ENCODE assay signal across 12 cellular contexts in the genomic region with DNA sequence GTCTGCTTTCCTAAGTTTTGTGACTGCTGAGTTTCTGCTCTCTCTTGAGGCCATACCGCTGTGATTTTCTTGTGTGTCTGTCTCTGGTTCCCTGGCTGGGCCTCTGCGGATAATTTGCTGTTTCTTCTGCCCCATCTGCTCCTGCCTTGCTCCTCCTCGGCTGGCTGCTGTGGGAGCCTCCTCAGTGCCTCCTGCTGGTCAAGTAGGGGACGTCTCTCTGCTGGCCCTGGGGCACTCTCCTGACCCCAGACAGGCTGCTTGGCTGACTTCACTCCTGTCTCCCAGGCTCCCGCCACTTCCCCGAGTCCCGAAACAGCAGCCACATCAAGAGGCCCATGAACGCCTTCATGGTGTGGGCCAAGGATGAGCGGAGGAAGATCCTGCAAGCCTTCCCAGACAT. TPM values are rescaled to one million over a fixed set of nuclear protein-coding genes. Genes with fewer than 3 reads are reported as not detected.
A peak's percentile ranks its signal among the peaks of the same experiment; 100 is the strongest.
DNase-seq lines count a peak whose midpoint lies in the region; ATAC-seq, FAIRE-seq and TF ChIP-seq lines count a peak whose summit lies in the region.
"Had no signal": no experiment of that assay in that cellular context is flagged by ENCODE, and none has a peak within 500 bp of the region (broad histone marks: within the 10 kb centered on the region; RNA-seq: fewer than 3 reads in every experiment).

No MANE protein-coding gene starts in this region.

- no peak for FAIRE-seq in HTR-8/SVneo (lab: Jason Lieb, UNC)

- H3K36me3 Mint-ChIP-seq in activated CD4-positive, alpha-beta T cell treated with anti-CD3 and anti-CD28 coated beads for 36 hours (ENCODE audit: low read depth), result no peaks in the 10 kb centered on the region
- H3K36me3 Mint-ChIP-seq in activated CD4-positive, alpha-beta T cell treated with anti-CD3 and anti-CD28 coated beads, Interleukin-2, amount 10 ng/mL, durations not matched to agents 24 days and 14 days (ENCODE audit: low read depth), result no peaks in the 10 kb centered on the region
- H3K36me3 Mint-ChIP-seq in stimulated activated effector memory CD8-positive, alpha-beta T cell treated with anti-CD3 and anti-CD28 coated beads, Interleukin-12 subunit alpha, Interleukin-12 subunit beta, amount 100 ng/mL, for 72 hours, result peaks cover 14% of the 10 kb centered on the region

- ATAC-seq in activated CD4-positive, alpha-beta T cell treated with anti-CD3 and anti-CD28 coated beads for 36 hours, result peak; percentile 59
- ATAC-seq in PC-3, result no peak
- ATAC-seq in stimulated activated effector memory CD8-positive, alpha-beta T cell treated with anti-CD3 and anti-CD28 coated beads, Interleukin-12 subunit alpha, Interleukin-12 subunit beta, amount 100 ng/mL, for 72 hours, result no peak
- ATAC-seq: activated CD4-positive, CD25-positive, alpha-beta regulatory T cell treated with anti-CD3 and anti-CD28 coated beads, Interleukin-2, amount 50 U/mL, for 24 hours had no signal

- peaks cover 19% of the 10 kb centered on the region for H3K4me1 ChIP-seq in PC-3 (ENCODE audit: insufficient read depth, low read length)

- H3K27ac ChIP-seq in PC-3 (ENCODE audit: low read length), result no peak overlapping the region
- H3K27ac ChIP-seq: BLaER1 treated with 17β-estradiol and CSF1 and Interleukin-3, amounts not matched to agents 10 nM and 100 nM had no signal

- CTCF ChIA-PET in activated CD4-positive, alpha-beta T cell treated with anti-CD3 and anti-CD28 coated beads for 36 hours (lab: Charles Lee), result interaction anchor here (0.5 kb wide), 1 partner anchor 261 kb away, joined by 4 read pairs; no protein-coding TSS in a partner anchor
- CTCF ChIA-PET in PC-3 (lab: Charles Lee), result no interaction called here

- no peaks in the 10 kb centered on the region for H3F3A ChIP-seq in PC-3 (ENCODE audit: low read length, unreplicated experiment)

- H3K9me3 Mint-ChIP-seq in activated CD4-positive, alpha-beta T cell treated with anti-CD3 and anti-CD28 coated beads for 36 hours (ENCODE audit: low read depth), result no peaks in the 10 kb centered on the region
- no peaks in the 10 kb centered on the region for H3K9me3 Mint-ChIP-seq in activated CD4-positive, alpha-beta T cell treated with anti-CD3 and anti-CD28 coated beads, Interleukin-2, amount 10 ng/mL, durations not matched to agents 24 days and 14 days
- H3K9me3 Mint-ChIP-seq in stimulated activated effector memory CD8-positive, alpha-beta T cell treated with anti-CD3 and anti-CD28 coated beads, Interleukin-12 subunit alpha, Interleukin-12 subunit beta, amount 100 ng/mL, for 72 hours, result no peaks in the 10 kb centered on the region
- H3K9me3 Mint-ChIP-seq: brain had no signal

- intact Hi-C loops in activated CD4-positive, alpha-beta T cell treated with anti-CD3 and anti-CD28 coated beads for 36 hours (cut with DNase I, micrococcal nuclease), result no loop called here
- intact Hi-C loops in activated CD4-positive, alpha-beta T cell treated with anti-CD3 and anti-CD28 coated beads, Interleukin-2, amount 10 ng/mL, durations not matched to agents 24 days and 14 days (cut with micrococcal nuclease), result no loop called here
- intact Hi-C loops in PC-3 (cut with micrococcal nuclease), result no loop called here

- no TSS peak for BruUV-seq in PC-3 (replicated peaks; lab: Mats Ljungman, UMichigan)

- H3K36me3 ChIP-seq in PC-3 (ENCODE audit: low read depth, low read length), result peaks cover 59% of the 10 kb centered on the region

- H3K4me1 Mint-ChIP-seq in activated CD4-positive, alpha-beta T cell treated with anti-CD3 and anti-CD28 coated beads for 36 hours, result no peaks in the 10 kb centered on the region
- H3K4me1 Mint-ChIP-seq in activated CD4-positive, alpha-beta T cell treated with anti-CD3 and anti-CD28 coated beads, Interleukin-2, amount 10 ng/mL, durations not matched to agents 24 days and 14 days, result no peaks in the 10 kb centered on the region
- H3K4me1 Mint-ChIP-seq in stimulated activated effector memory CD8-positive, alpha-beta T cell treated with anti-CD3 and anti-CD28 coated beads, Interleukin-12 subunit alpha, Interleukin-12 subunit beta, amount 100 ng/mL, for 72 hours, result peaks cover 21% of the 10 kb centered on the region

- H3K4me3 ChIP-seq in PC-3 (ENCODE audit: low read length), result no peak overlapping the region
- no peak overlapping the region for H3K4me3 ChIP-seq in fibroblast of the aortic adventitia (ENCODE audit: low read depth, low read length)
- H3K4me3 ChIP-seq: BLaER1 treated with 17β-estradiol and CSF1 and Interleukin-3, amounts not matched to agents 10 nM and 100 nM had no signal

- H3K27me3 Mint-ChIP-seq in activated CD4-positive, alpha-beta T cell treated with anti-CD3 and anti-CD28 coated beads for 36 hours, result no peaks in the 10 kb centered on the region
- no peaks in the 10 kb centered on the region for H3K27me3 Mint-ChIP-seq in activated CD4-positive, alpha-beta T cell treated with anti-CD3 and anti-CD28 coated beads, Interleukin-2, amount 10 ng/mL, durations not matched to agents 24 days and 14 days

- H3K9ac ChIP-seq in PC-3 (ENCODE audit: low read length), result no peak overlapping the region
- H3K9ac ChIP-seq: BLaER1 treated with 17β-estradiol and CSF1 and Interleukin-3, amounts not matched to agents 10 nM and 100 nM had no signal

- H3K4me2 ChIP-seq in PC-3 (ENCODE audit: low read length), result no peak overlapping the region
- H3K4me2 ChIP-seq: BLaER1 treated with 17β-estradiol and CSF1 and Interleukin-3, amounts not matched to agents 10 nM and 100 nM had no signal

- TF ChIP-seq CTCF in PC-3 (conservative IDR thresholded peaks at IDR 0.05; ENCODE audit: low read depth, low read length) (peak; percentile 73), fibroblast of the aortic adventitia (IDR thresholded peaks at IDR 0.05; ENCODE audit: insufficient read depth, low read length) (peak; percentile 40)

- no peaks in the 10 kb centered on the region for H3K9me2 ChIP-seq in PC-3 (replicated peaks; ENCODE audit: low read length)

- H3K27me3 ChIP-seq in PC-3 (ENCODE audit: low read length), result no peaks in the 10 kb centered on the region
- H3K27me3 ChIP-seq: BLaER1 treated with 17β-estradiol and CSF1 and Interleukin-3, amounts not matched to agents 10 nM and 100 nM had no signal

- H3K27ac Mint-ChIP-seq in activated CD4-positive, alpha-beta T cell treated with anti-CD3 and anti-CD28 coated beads for 36 hours, result no peak overlapping the region
- no peak overlapping the region for H3K27ac Mint-ChIP-seq in activated CD4-positive, alpha-beta T cell treated with anti-CD3 and anti-CD28 coated beads, Interleukin-2, amount 10 ng/mL, durations not matched to agents 24 days and 14 days
- peak overlapping the region; percentile 82 for H3K27ac Mint-ChIP-seq in stimulated activated effector memory CD8-positive, alpha-beta T cell treated with anti-CD3 and anti-CD28 coated beads, Interleukin-12 subunit alpha, Interleukin-12 subunit beta, amount 100 ng/mL, for 72 hours

- no peaks in the 10 kb centered on the region for H4K20me1 ChIP-seq in PC-3 (ENCODE audit: low read length)
- H4K20me1 ChIP-seq: BLaER1 treated with 17β-estradiol and CSF1 and Interleukin-3, amounts not matched to agents 10 nM and 100 nM had no signal

- no peak overlapping the region for H3K4me3 Mint-ChIP-seq in activated CD4-positive, alpha-beta T cell treated with anti-CD3 and anti-CD28 coated beads for 36 hours
- no peak overlapping the region for H3K4me3 Mint-ChIP-seq in activated CD4-positive, alpha-beta T cell treated with anti-CD3 and anti-CD28 coated beads, Interleukin-2, amount 10 ng/mL, durations not matched to agents 24 days and 14 days
- no peak overlapping the region for H3K4me3 Mint-ChIP-seq in stimulated activated effector memory CD8-positive, alpha-beta T cell treated with anti-CD3 and anti-CD28 coated beads, Interleukin-12 subunit alpha, Interleukin-12 subunit beta, amount 100 ng/mL, for 72 hours
- H3K4me3 Mint-ChIP-seq: brain had no signal

- no peak overlapping the region for H2AFZ ChIP-seq in PC-3 (ENCODE audit: low read length)

- POLR2A ChIA-PET in activated CD4-positive, alpha-beta T cell treated with anti-CD3 and anti-CD28 coated beads for 36 hours (lab: Charles Lee), result no interaction called here
- POLR2A ChIA-PET in PC-3 (lab: Charles Lee; ENCODE audit: unreplicated experiment), result no interaction called here

- peak; percentile 40 for DNase-seq in activated CD4-positive, alpha-beta T cell treated with anti-CD3 and anti-CD28 coated beads for 36 hours
- DNase-seq in activated CD4-positive, alpha-beta T cell treated with anti-CD3 and anti-CD28 coated beads, Interleukin-2, amount 10 ng/mL, durations not matched to agents 24 days and 14 days, result no peak
- DNase-seq in PC-3 (no peak), fibroblast of the aortic adventitia (ENCODE audit: low read depth) (no peak), DMS114 treated with DMSO at 0.1 percent for 48 hours (lab: John Stamatoyannopoulos, UW; ENCODE audit: unreplicated experiment) (no peak), HTR-8/SVneo (ENCODE audit: insufficient read length, low spot score) (no peak)
- no peak for DNase-seq in stimulated activated effector memory CD8-positive, alpha-beta T cell treated with anti-CD3 and anti-CD28 coated beads, Interleukin-12 subunit alpha, Interleukin-12 subunit beta, amount 100 ng/mL, for 72 hours (ENCODE audit: low spot score in 2 of 2)
- no peak for DNase-seq in stimulated activated CD4-positive, alpha-beta T cell treated with anti-CD3 and anti-CD28 coated beads, Interleukin-4, amount 100 ng/mL, for 24 hours
- DNase-seq: NCI-H510A had no signal

- H3K9me3 ChIP-seq in PC-3 (ENCODE audit: low read length), result no peaks in the 10 kb centered on the region
- H3K9me3 ChIP-seq: BLaER1 treated with 17β-estradiol and CSF1 and Interleukin-3, amounts not matched to agents 10 nM and 100 nM had no signal

- H3K79me2 ChIP-seq in PC-3 (ENCODE audit: low read length), result no peaks in the 10 kb centered on the region

RNA-seq across cellular contexts. Expression of a gene that starts 28.5 kb away (rescaled TPM):
- under 1 TPM; 0.77 to 0.82 TPM for total RNA-seq in activated CD4-positive, alpha-beta T cell treated with anti-CD3 and anti-CD28 coated beads for 36 hours
- total RNA-seq in activated CD4-positive, alpha-beta T cell treated with anti-CD3 and anti-CD28 coated beads, Interleukin-2, amount 10 ng/mL, durations not matched to agents 24 days and 14 days, result 0.07 TPM in 1 of 2 replicates, not detected in the other
- 24.5 and 37.1 TPM in 2 replicates for total RNA-seq in PC-3 (2014; rRNA removed)
- 2.6 and 6.4 TPM in 2 replicates for total RNA-seq in fibroblast of the aortic adventitia (ENCODE audit: low replicate concordance)

RNA-seq across cellular contexts. Expression of a gene that starts 42.8 kb away (rescaled TPM):
- not detected for total RNA-seq in activated CD4-positive, alpha-beta T cell treated with anti-CD3 and anti-CD28 coated beads for 36 hours
- total RNA-seq in activated CD4-positive, alpha-beta T cell treated with anti-CD3 and anti-CD28 coated beads, Interleukin-2, amount 10 ng/mL, durations not matched to agents 24 days and 14 days, result not detected in 2 replicates
- total RNA-seq in PC-3 (2014; rRNA removed) (2.7 and 3.1 TPM in 2 replicates), fibroblast of the aortic adventitia (ENCODE audit: low replicate concordance) (not detected in 2 replicates)

RNA-seq across cellular contexts. Expression of a gene that starts 50.5 kb away (rescaled TPM):
- total RNA-seq in activated CD4-positive, alpha-beta T cell treated with anti-CD3 and anti-CD28 coated beads for 36 hours, result 1 to 10 TPM in 1 of 2 experiments, under 1 TPM in 1; 0.73 to 1.1 TPM
- 0.17 TPM in 1 of 2 replicates, not detected in the other for total RNA-seq in activated CD4-positive, alpha-beta T cell treated with anti-CD3 and anti-CD28 coated beads, Interleukin-2, amount 10 ng/mL, durations not matched to agents 24 days and 14 days
- total RNA-seq in PC-3 (2014; rRNA removed) (81.9 and 93.1 TPM in 2 replicates), fibroblast of the aortic adventitia (ENCODE audit: low replicate concordance) (3.3 and 5.1 TPM in 2 replicates)

Comparison
In these comparisons a context has a peak if more than half of its experiments do, and no peak if none do; other contexts are left out.
1. RNA of a gene that starts 50.5 kb away (total RNA-seq): 81.9 to 93.1 TPM in PC-3; 3.3 to 5.1 TPM in fibroblast of the aortic adventitia, 0.73 to 1.1 TPM in activated CD4-positive, alpha-beta T cell treated with anti-CD3 and anti-CD28 coated beads for 36 hours and 0.17 TPM in activated CD4-positive, alpha-beta T cell treated with anti-CD3 and anti-CD28 coated beads, Interleukin-2, amount 10 ng/mL, durations not matched to agents 24 days and 14 days; every median in the first group is over 10 times any median in the second.